8 cellular contexts compared by ENCODE assay signal in the genomic region with DNA sequence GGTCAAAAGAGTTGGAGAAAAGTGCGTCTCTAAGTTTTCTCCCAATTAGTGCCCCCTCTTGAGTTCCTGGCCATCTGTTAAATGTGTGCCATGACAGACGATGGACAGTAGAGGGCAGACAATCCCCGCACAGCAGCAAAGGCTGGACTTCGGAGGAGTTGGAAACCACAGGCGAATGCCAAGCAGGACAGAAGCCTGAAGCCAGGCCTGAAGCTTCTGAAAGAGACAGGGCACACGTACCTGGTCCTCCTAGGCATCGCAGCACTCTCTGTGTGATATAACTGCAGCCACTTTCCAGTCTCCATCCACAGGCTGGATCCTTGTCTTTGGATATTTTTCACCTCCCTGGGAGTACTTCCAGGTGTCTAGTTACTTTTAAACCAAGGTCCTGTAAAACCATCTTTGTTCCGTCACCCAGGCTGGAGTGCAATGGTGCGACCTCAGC.
DNase-seq lines count a peak whose midpoint lies in the region; ATAC-seq, FAIRE-seq and TF ChIP-seq lines count a peak whose summit lies in the region.

No MANE protein-coding gene starts in this region.

- peak; percentile 74 for TF ChIP-seq CTCF in coronary artery (IDR thresholded peaks at IDR 0.05)

- FAIRE-seq in TTC549 (lab: Jason Lieb, UNC) = peak; percentile 66

- no peak overlapping the region for H3K4me3 ChIP-seq in coronary artery

- H3K27ac ChIP-seq in coronary artery = no peak overlapping the region

- ATAC-seq in HG03159 (IDR thresholded peaks at IDR 0.05; ENCODE audit: unreplicated experiment) = no peak

- peak; percentile 23 for DNase-seq in activated CD4-positive, alpha-beta T cell treated with anti-CD3 and anti-CD28 coated beads for 1 hour
- DNase-seq in activated CD4-positive, alpha-beta T cell treated with anti-CD3 and anti-CD28 coated beads, Interleukin-2, amount 50 U/mL, for 1 hour = no peak
- DNase-seq in NCI-H128 (lab: John Stamatoyannopoulos, UW; ENCODE audit: unreplicated experiment) = peak; percentile 25
- DNase-seq in coronary artery (ENCODE audit: low spot score) = no peak
- DNase-seq in kidney tubule cell (ENCODE audit: low spot score) = peak; percentile 82
- peak; percentile 47 to 60 for DNase-seq in stimulated activated CD4-positive, alpha-beta T cell treated with anti-CD3 and anti-CD28 coated beads, Interleukin-2, amount 100 ng/mL, for 24 hours

Comparison
In these comparisons a context has a peak if more than half of its experiments do, and no peak if none do; other contexts are left out.
1. DNase-seq: peak in activated CD4-positive, alpha-beta T cell treated with anti-CD3 and anti-CD28 coated beads for 1 hour (single experiment), NCI-H128 (single experiment), kidney tubule cell (single experiment) and stimulated activated CD4-positive, alpha-beta T cell treated with anti-CD3 and anti-CD28 coated beads, Interleukin-2, amount 100 ng/mL, for 24 hours (2 of 2); none in activated CD4-positive, alpha-beta T cell treated with anti-CD3 and anti-CD28 coated beads, Interleukin-2, amount 50 U/mL, for 1 hour (single experiment) and coronary artery (single experiment).